ENCODE assay signal across 8 cellular contexts in genomic region chr6:56595490-56596122, GRCh38. TPM values are rescaled to one million over a fixed set of nuclear protein-coding genes. Genes with fewer than 3 reads are reported as not detected.
DNase-seq lines count a peak whose midpoint lies in the region; ATAC-seq and TF ChIP-seq lines count a peak whose summit lies in the region.

No MANE protein-coding gene starts in this region.

- ATAC-seq in GM18517 (IDR thresholded peaks at IDR 0.05; ENCODE audit: unreplicated experiment) (peak; percentile 37), HG03095 (IDR thresholded peaks at IDR 0.05; ENCODE audit: unreplicated experiment) (peak; percentile 21), upper lobe of left lung (ENCODE audit: low FRiP score in 2 of 2) (peak; percentile 76 to 77)
- peak; percentile 83 for ATAC-seq in naive thymus-derived CD4-positive, alpha-beta T cell

- H3K4me3 ChIP-seq in naive thymus-derived CD4-positive, alpha-beta T cell (ENCODE audit: low read length) = no peak overlapping the region
- H3K4me3 ChIP-seq in upper lobe of left lung = no peak overlapping the region

- WGBS in upper lobe of left lung, 2 donors = 50 to 54% methylated on average over 6 of the region's 6 CpGs

- H3K27me3 Mint-ChIP-seq in activated CD4-positive, alpha-beta T cell treated with anti-CD3 and anti-CD28 coated beads, Interleukin-2, amount 10 ng/mL, durations not matched to agents 7 days and 5 days = no peaks in the 10 kb centered on the region
- no peaks in the 10 kb centered on the region for H3K27me3 Mint-ChIP-seq in naive thymus-derived CD4-positive, alpha-beta T cell

- peak; percentile 21 for DNase-seq in AG08396 (ENCODE audit: low spot score)
- DNase-seq in NCI-H2227 treated with DMSO at 0.1 percent for 48 hours (lab: John Stamatoyannopoulos, UW) = peak; percentile 0
- DNase-seq in activated CD4-positive, alpha-beta T cell treated with anti-CD3 and anti-CD28 coated beads, Interleukin-2, amount 10 ng/mL, durations not matched to agents 7 days and 5 days = peak; percentile 56
- peak; percentile 54 to 74 for DNase-seq in erythroblast (lab: John Stamatoyannopoulos, UW)
- peak in 7 of 9 donors; percentile 10 to 39 (median 27) for DNase-seq in naive thymus-derived CD4-positive, alpha-beta T cell
- DNase-seq in upper lobe of left lung = peak in 1 of 2 donors; percentile 39

- H3K4me3 Mint-ChIP-seq in activated CD4-positive, alpha-beta T cell treated with anti-CD3 and anti-CD28 coated beads, Interleukin-2, amount 10 ng/mL, durations not matched to agents 7 days and 5 days = no peak overlapping the region
- H3K4me3 Mint-ChIP-seq in naive thymus-derived CD4-positive, alpha-beta T cell = peak overlapping the region in 1 of 10 donors; percentile 58

- H3K4me1 Mint-ChIP-seq in activated CD4-positive, alpha-beta T cell treated with anti-CD3 and anti-CD28 coated beads, Interleukin-2, amount 10 ng/mL, durations not matched to agents 7 days and 5 days = peaks cover 29% of the 10 kb centered on the region
- H3K4me1 Mint-ChIP-seq in naive thymus-derived CD4-positive, alpha-beta T cell = peaks cover 12 to 30% (median 28%) of the 10 kb centered on the region in 7 donors

- CTCF ChIA-PET in activated CD4-positive, alpha-beta T cell treated with anti-CD3 and anti-CD28 coated beads, Interleukin-2, amount 10 ng/mL, durations not matched to agents 7 days and 5 days (lab: Charles Lee) = interaction anchor here (0.9 to 1.7 kb wide), 3 partner anchors 23 to 237 kb away, joined by 3 to 6 read pairs (median 4); no protein-coding TSS in a partner anchor
- CTCF ChIA-PET in naive thymus-derived CD4-positive, alpha-beta T cell (lab: Charles Lee) = interaction anchor here (1.4 to 2.4 kb wide), 2 partner anchors 234 to 237 kb away, joined by 8 read pairs; no protein-coding TSS in a partner anchor

- H3K27ac Mint-ChIP-seq in activated CD4-positive, alpha-beta T cell treated with anti-CD3 and anti-CD28 coated beads, Interleukin-2, amount 10 ng/mL, durations not matched to agents 7 days and 5 days = no peak overlapping the region
- H3K27ac Mint-ChIP-seq in naive thymus-derived CD4-positive, alpha-beta T cell = peak overlapping the region in 1 of 9 donors; percentile 42

- POLR2A ChIA-PET in activated CD4-positive, alpha-beta T cell treated with anti-CD3 and anti-CD28 coated beads, Interleukin-2, amount 10 ng/mL, durations not matched to agents 7 days and 5 days (lab: Charles Lee) = no interaction called here
- POLR2A ChIA-PET in naive thymus-derived CD4-positive, alpha-beta T cell (lab: Charles Lee) = interaction anchor here (0.7 kb wide), 1 partner anchor 37 kb away, joined by 3 read pairs; no protein-coding TSS in a partner anchor

- intact Hi-C loops in naive thymus-derived CD4-positive, alpha-beta T cell (cut with micrococcal nuclease) = loop anchor here in 1 of 2 donors (1.0 kb wide), 1 partner anchor 236 kb away; no protein-coding TSS in a partner anchor

- TF ChIP-seq EP300 in upper lobe of left lung (IDR thresholded peaks at IDR 0.05) = no peak

- no peaks in the 10 kb centered on the region for H3K9me3 Mint-ChIP-seq in activated CD4-positive, alpha-beta T cell treated with anti-CD3 and anti-CD28 coated beads, Interleukin-2, amount 10 ng/mL, durations not matched to agents 7 days and 5 days
- no peaks in the 10 kb centered on the region for H3K9me3 Mint-ChIP-seq in naive thymus-derived CD4-positive, alpha-beta T cell

- no peak for TF ChIP-seq POLR2A in erythroblast (IDR thresholded peaks at IDR 0.05; ENCODE audit: low read length)
- no peak for TF ChIP-seq POLR2A in upper lobe of left lung (IDR thresholded peaks at IDR 0.05)

- peak; percentile 29 to 56 (median 50) for TF ChIP-seq CTCF in upper lobe of left lung (IDR thresholded peaks at IDR 0.05)

- H3K27me3 ChIP-seq in naive thymus-derived CD4-positive, alpha-beta T cell (ENCODE audit: control insufficient read depth in 2 of 2, insufficient read depth in 2 of 2, low read length in 2 of 2) = no peaks in the 10 kb centered on the region
- H3K27me3 ChIP-seq in upper lobe of left lung = no peaks in the 10 kb centered on the region

- H3K36me3 Mint-ChIP-seq in activated CD4-positive, alpha-beta T cell treated with anti-CD3 and anti-CD28 coated beads, Interleukin-2, amount 10 ng/mL, durations not matched to agents 7 days and 5 days (ENCODE audit: low read depth) = no peaks in the 10 kb centered on the region
- H3K36me3 Mint-ChIP-seq in naive thymus-derived CD4-positive, alpha-beta T cell = no peaks in the 10 kb centered on the region

- no peak overlapping the region for H3K27ac ChIP-seq in naive thymus-derived CD4-positive, alpha-beta T cell (ENCODE audit: low read depth, low read length)
- peak overlapping the region in 1 of 4 donors; percentile 26 for H3K27ac ChIP-seq in upper lobe of left lung

- no peaks in the 10 kb centered on the region for H3K9me3 ChIP-seq in naive thymus-derived CD4-positive, alpha-beta T cell (ENCODE audit: control insufficient read depth in 2 of 3, low read length in 3 of 3)
- no peaks in the 10 kb centered on the region for H3K9me3 ChIP-seq in upper lobe of left lung

- H3K4me1 ChIP-seq in naive thymus-derived CD4-positive, alpha-beta T cell (ENCODE audit: control insufficient read depth in 2 of 2, insufficient read depth in 2 of 2, low read length in 2 of 2) = no peaks in the 10 kb centered on the region
- peaks cover 0 to 7% (median 2%) of the 10 kb centered on the region in 4 donors for H3K4me1 ChIP-seq in upper lobe of left lung

- H3K36me3 ChIP-seq in naive thymus-derived CD4-positive, alpha-beta T cell (ENCODE audit: control insufficient read depth in 2 of 3, insufficient read depth in 3 of 3, low read length in 3 of 3) = no peaks in the 10 kb centered on the region
- H3K36me3 ChIP-seq in upper lobe of left lung = peaks cover 0 to 39% (median 0%) of the 10 kb centered on the region in 4 donors

RNA-seq across cellular contexts. Expression of gene DST, which starts 47.1 kb away (rescaled TPM):
- total RNA-seq in activated CD4-positive, alpha-beta T cell treated with anti-CD3 and anti-CD28 coated beads, Interleukin-2, amount 10 ng/mL, durations not matched to agents 7 days and 5 days = 1 to 10 TPM; 3.1 to 4.4 TPM
- 10 to 100 TPM in 1 of 5 experiments, 1 to 10 TPM in 4; 4.7 to 20.3 (median 6.9) TPM for total RNA-seq in naive thymus-derived CD4-positive, alpha-beta T cell
- polyA plus RNA-seq in naive thymus-derived CD4-positive, alpha-beta T cell = 1 to 10 TPM in 1 of 2 donors, under 1 TPM in 1; 0.46 to 1.4 TPM
- total RNA-seq in upper lobe of left lung = 100 to 1,000 TPM; 241 to 477 (median 341) TPM

Comparison
In these comparisons a context has a peak if more than half of its experiments do, and no peak if none do; other contexts are left out.
1. ATAC-seq: peak in every context shown above with its lines; median percentile 83 in naive thymus-derived CD4-positive, alpha-beta T cell; 76 in upper lobe of left lung; 37 in GM18517; 21 in HG03095.
2. RNA of gene DST, which starts 47.1 kb away (total RNA-seq): 241 to 477 TPM in upper lobe of left lung; 4.7 to 20.3 TPM in naive thymus-derived CD4-positive, alpha-beta T cell and 3.1 to 4.4 TPM in activated CD4-positive, alpha-beta T cell treated with anti-CD3 and anti-CD28 coated beads, Interleukin-2, amount 10 ng/mL, durations not matched to agents 7 days and 5 days; every median in the first group is over 10 times any median in the second.